Comparison of ENCODE assay signal across 15 cellular contexts in the genomic region with DNA sequence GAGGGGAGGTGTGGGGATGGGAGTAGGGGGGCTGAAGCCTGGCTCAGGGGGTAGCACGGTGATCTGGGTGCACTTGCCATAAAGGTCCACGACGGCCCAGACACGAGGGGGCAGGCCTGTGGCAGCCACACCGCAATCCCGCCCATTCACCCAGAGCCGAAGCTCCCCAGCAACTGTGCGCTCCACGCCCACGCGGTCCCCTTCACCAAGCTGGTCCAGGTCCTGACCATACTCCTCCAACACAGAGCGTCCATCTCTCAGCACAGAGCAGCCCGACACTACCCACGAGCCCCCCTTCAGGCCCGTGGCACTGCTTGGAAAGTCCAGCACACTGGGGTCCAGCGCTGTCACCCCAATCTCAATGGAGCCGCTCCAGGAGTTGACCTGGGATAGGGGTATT. TPM values are rescaled to one million over a fixed set of nuclear protein-coding genes. Genes with fewer than 3 reads are reported as not detected.
DNase-seq lines count a peak whose midpoint lies in the region; ATAC-seq and TF ChIP-seq lines count a peak whose summit lies in the region.
"Had no signal": no experiment of that assay in that cellular context is flagged by ENCODE, and none has a peak within 500 bp of the region (broad histone marks: within the 10 kb centered on the region; RNA-seq: fewer than 3 reads in every experiment).

No MANE protein-coding gene starts in this region.

- H3K36me3 ChIP-seq in BLaER1 treated with 17β-estradiol and CSF1 and Interleukin-3, amounts not matched to agents 10 nM and 100 nM, result peaks cover 32 to 51% (median 43%) of the 10 kb centered on the region in 11 experiments
- H3K36me3 ChIP-seq in HCT116 (ENCODE audit: control insufficient read depth in 1 of 2, insufficient read depth in 2 of 2, low read length in 2 of 2), result peaks cover 13 to 27% of the 10 kb centered on the region in 2 experiments; a peak in 3 of 4 replicates

- CTCF ChIA-PET in HCT116 (lab: Charles Lee), result no interaction called here
- CTCF ChIA-PET in activated CD8-positive, alpha-beta T cell treated with anti-CD3 and anti-CD28 coated beads, Interleukin-2, amount 10 ng/mL, durations not matched to agents 7 days and 5 days (lab: Charles Lee), result interaction anchor here (0.9 kb wide), 1 partner anchor 233 kb away, joined by 6 read pairs; no protein-coding TSS in a partner anchor

- no peak for TF ChIP-seq POLR2A in HCT116 (IDR thresholded peaks at IDR 0.05; ENCODE audit: borderline replicate concordance, extremely low read depth, insufficient read depth, insufficient read length)

- H2AFZ ChIP-seq in HCT116 (ENCODE audit: low read depth, low read length, poor library complexity, severe bottlenecking), result no peak overlapping the region

- no peak for DNase-seq in HCT116 (ENCODE audit: low read depth, low spot score)
- no peak for DNase-seq in activated CD8-positive, alpha-beta T cell treated with anti-CD3 and anti-CD28 coated beads, Interleukin-2, amount 10 ng/mL, durations not matched to agents 7 days and 5 days
- no peak for DNase-seq in natural killer cell treated with Interleukin-12 subunit alpha and Interleukin-12 subunit beta and Interleukin-15 and Interleukin-18, amount 100 ng/mL, for 72 hours (ENCODE audit: low spot score)
- no peak for DNase-seq in activated gamma-delta T cell (lab: John Stamatoyannopoulos, UW)
- DNase-seq in EL, result no peak
- DNase-seq in cerebellum (ENCODE audit: low spot score), result no peak
- DNase-seq: BE2C, DMS79, midbrain, NCI-H2107, Right ventricle myocardium superior had no signal

- H3K4me2 ChIP-seq in BLaER1 treated with 17β-estradiol and CSF1 and Interleukin-3, amounts not matched to agents 10 nM and 100 nM, result peak overlapping the region; percentile 80 to 97 (median 88)
- peak overlapping the region; percentile 77 for H3K4me2 ChIP-seq in HCT116 (ENCODE audit: low read length)

- H3K4me3 ChIP-seq in BLaER1 treated with 17β-estradiol and CSF1 and Interleukin-3, amounts not matched to agents 10 nM and 100 nM, result peak overlapping the region in 1 of 10 experiments; percentile 86; a peak in 3 of 20 replicates
- no peak overlapping the region for H3K4me3 ChIP-seq in HCT116 (replicated peaks in 1 of 2; ENCODE audit: low read depth in 1 of 2, low read length in 2 of 2)
- H3K4me3 ChIP-seq: thoracic aorta had no signal

- H3K9ac ChIP-seq in BLaER1 treated with 17β-estradiol and CSF1 and Interleukin-3, amounts not matched to agents 10 nM and 100 nM, result peak overlapping the region in 9 of 11 experiments; percentile 81 to 91 (median 89); a peak in 16 of 22 replicates
- H3K9ac ChIP-seq in HCT116 (ENCODE audit: low read length), result peak overlapping the region; percentile 93; the same call in 1 of the 2 replicates

- H3K27ac ChIP-seq in BLaER1 treated with 17β-estradiol and CSF1 and Interleukin-3, amounts not matched to agents 10 nM and 100 nM, result peak overlapping the region in 2 of 11 experiments; percentile 10 to 90; a peak in 1 of 22 replicates
- no peak overlapping the region for H3K27ac ChIP-seq in HCT116 (ENCODE audit: low read depth, low read length)

- ATAC-seq in HCT116, result no peak
- ATAC-seq in activated CD8-positive, alpha-beta T cell treated with anti-CD3 and anti-CD28 coated beads, Interleukin-2, amount 10 ng/mL, durations not matched to agents 7 days and 5 days, result no peak
- ATAC-seq in natural killer cell treated with Interleukin-12 subunit alpha and Interleukin-12 subunit beta and Interleukin-15 and Interleukin-18, amount 100 ng/mL, for 72 hours, result no peak
- no peak for ATAC-seq in GM21360 (IDR thresholded peaks at IDR 0.05; ENCODE audit: unreplicated experiment)

- TF ChIP-seq CTCF in HCT116 (IDR thresholded peaks at IDR 0.05 in 2 of 3, conservative IDR thresholded peaks at IDR 0.05 in 1 of 3; ENCODE audit: borderline replicate concordance in 1 of 3, insufficient read depth in 1 of 3, low read depth in 2 of 3, low read length in 2 of 3), result no peak

- H4K20me1 ChIP-seq in BLaER1 treated with 17β-estradiol and CSF1 and Interleukin-3, amounts not matched to agents 10 nM and 100 nM, result peaks cover 0 to 19% (median 4%) of the 10 kb centered on the region in 11 experiments; a peak in 3 of 22 replicates
- no peaks in the 10 kb centered on the region for H4K20me1 ChIP-seq in HCT116 (ENCODE audit: insufficient read depth)

- POLR2A ChIA-PET in HCT116 (lab: Charles Lee), result no interaction called here
- POLR2A ChIA-PET in activated CD8-positive, alpha-beta T cell treated with anti-CD3 and anti-CD28 coated beads, Interleukin-2, amount 10 ng/mL, durations not matched to agents 7 days and 5 days (lab: Charles Lee), result interaction anchor here (0.7 to 2.0 kb wide), 5 partner anchors 9 to 555 kb away, joined by 3 to 9 read pairs (median 3); partner anchors contain the start of genes ACAP1 and GPS2

- BruUV-seq in HCT116 (replicated peaks; lab: Mats Ljungman, UMichigan), result no TSS peak

- peak overlapping the region; percentile 71 for H3K27ac Mint-ChIP-seq in activated CD8-positive, alpha-beta T cell treated with anti-CD3 and anti-CD28 coated beads, Interleukin-2, amount 10 ng/mL, durations not matched to agents 7 days and 5 days
- peak overlapping the region; percentile 95 to 98 for H3K27ac Mint-ChIP-seq in natural killer cell treated with Interleukin-12 subunit alpha and Interleukin-12 subunit beta and Interleukin-15 and Interleukin-18, amount 100 ng/mL, for 72 hours

- H3K27me3 Mint-ChIP-seq in activated CD8-positive, alpha-beta T cell treated with anti-CD3 and anti-CD28 coated beads, Interleukin-2, amount 10 ng/mL, durations not matched to agents 7 days and 5 days (ENCODE audit: low read depth), result no peaks in the 10 kb centered on the region
- H3K27me3 Mint-ChIP-seq in natural killer cell treated with Interleukin-12 subunit alpha and Interleukin-12 subunit beta and Interleukin-15 and Interleukin-18, amount 100 ng/mL, for 72 hours, result no peaks in the 10 kb centered on the region

- no peaks in the 10 kb centered on the region for H3K9me3 ChIP-seq in BLaER1 treated with 17β-estradiol and CSF1 and Interleukin-3, amounts not matched to agents 10 nM and 100 nM (replicated peaks in 1 of 11)
- no peaks in the 10 kb centered on the region for H3K9me3 ChIP-seq in HCT116 (ENCODE audit: control insufficient read depth in 1 of 2, insufficient read depth in 1 of 2, low read depth in 1 of 2, low read length in 2 of 2)
- H3K9me3 ChIP-seq: BE2C, thoracic aorta had no signal

- H3K4me1 ChIP-seq in BLaER1 treated with 17β-estradiol and CSF1 and Interleukin-3, amounts not matched to agents 10 nM and 100 nM, result peaks cover 35 to 43% (median 37%) of the 10 kb centered on the region in 10 experiments
- H3K4me1 ChIP-seq in HCT116 (ENCODE audit: control insufficient read depth in 1 of 2, insufficient read depth in 2 of 2, low read length in 2 of 2), result peaks cover 3 to 29% of the 10 kb centered on the region in 2 experiments; a peak in 3 of 4 replicates
- H3K4me1 ChIP-seq: BE2C had no signal

- H3K79me2 ChIP-seq in HCT116 (ENCODE audit: insufficient read depth, low read length), result peaks cover 20% of the 10 kb centered on the region; the same call in 1 of the 2 replicates

- H3K36me3 Mint-ChIP-seq in activated CD8-positive, alpha-beta T cell treated with anti-CD3 and anti-CD28 coated beads, Interleukin-2, amount 10 ng/mL, durations not matched to agents 7 days and 5 days (ENCODE audit: low read depth), result peaks cover 28% of the 10 kb centered on the region
- H3K36me3 Mint-ChIP-seq in natural killer cell treated with Interleukin-12 subunit alpha and Interleukin-12 subunit beta and Interleukin-15 and Interleukin-18, amount 100 ng/mL, for 72 hours, result no peaks in the 10 kb centered on the region

- TF ChIP-seq RAD21 in HCT116 (IDR thresholded peaks at IDR 0.05; ENCODE audit: low read depth), result no peak

- H3K4me1 Mint-ChIP-seq in activated CD8-positive, alpha-beta T cell treated with anti-CD3 and anti-CD28 coated beads, Interleukin-2, amount 10 ng/mL, durations not matched to agents 7 days and 5 days (ENCODE audit: low read depth), result peaks cover 51% of the 10 kb centered on the region
- peaks cover 24 to 26% of the 10 kb centered on the region in 2 donors for H3K4me1 Mint-ChIP-seq in natural killer cell treated with Interleukin-12 subunit alpha and Interleukin-12 subunit beta and Interleukin-15 and Interleukin-18, amount 100 ng/mL, for 72 hours (ENCODE audit: low read depth in 2 of 2)

- RAD21 ChIA-PET in HCT116 (lab: Charles Lee; ENCODE audit: low non-redundant PET in 1 of 2, low total read pairs in 2 of 2, uncharacterized antibody in 2 of 2, unreplicated experiment in 2 of 2), result no interaction called here

- H3K4me3 Mint-ChIP-seq in activated CD8-positive, alpha-beta T cell treated with anti-CD3 and anti-CD28 coated beads, Interleukin-2, amount 10 ng/mL, durations not matched to agents 7 days and 5 days, result peak overlapping the region; percentile 36
- H3K4me3 Mint-ChIP-seq in natural killer cell treated with Interleukin-12 subunit alpha and Interleukin-12 subunit beta and Interleukin-15 and Interleukin-18, amount 100 ng/mL, for 72 hours, result peak overlapping the region; percentile 96

- no peaks in the 10 kb centered on the region for H3K27me3 ChIP-seq in BLaER1 treated with 17β-estradiol and CSF1 and Interleukin-3, amounts not matched to agents 10 nM and 100 nM
- H3K27me3 ChIP-seq in HCT116 (ENCODE audit: insufficient read depth, low read length), result no peaks in the 10 kb centered on the region
- H3K27me3 ChIP-seq: BE2C had no signal

- intact Hi-C loops in HCT116 (cut with micrococcal nuclease), result no loop called here

- no peaks in the 10 kb centered on the region for H3K9me3 Mint-ChIP-seq in activated CD8-positive, alpha-beta T cell treated with anti-CD3 and anti-CD28 coated beads, Interleukin-2, amount 10 ng/mL, durations not matched to agents 7 days and 5 days (ENCODE audit: insufficient read depth)
- no peaks in the 10 kb centered on the region for H3K9me3 Mint-ChIP-seq in natural killer cell treated with Interleukin-12 subunit alpha and Interleukin-12 subunit beta and Interleukin-15 and Interleukin-18, amount 100 ng/mL, for 72 hours

- no peaks in the 10 kb centered on the region for H3K9me2 ChIP-seq in HCT116 (ENCODE audit: insufficient read depth)

RNA-seq across cellular contexts. Expression of gene NEURL4, which starts 1.6 kb away (rescaled TPM):
- 56.9 TPM for total RNA-seq in HCT116 (2021; ENCODE audit: unreplicated experiment)
- polyA plus RNA-seq in HCT116 (2012), result 33.9 and 34.0 TPM in 2 replicates
- 10 to 100 TPM; 45.6 to 47.0 TPM for total RNA-seq in activated CD8-positive, alpha-beta T cell treated with anti-CD3 and anti-CD28 coated beads, Interleukin-2, amount 10 ng/mL, durations not matched to agents 7 days and 5 days
- total RNA-seq in natural killer cell treated with Interleukin-12 subunit alpha and Interleukin-12 subunit beta and Interleukin-15 and Interleukin-18, amount 100 ng/mL, for 72 hours, result 10 to 100 TPM; 37.6 to 76.7 TPM
- total RNA-seq in cerebellum, result 35.4 TPM

RNA-seq across cellular contexts. Expression of gene ACAP1, which starts 8.8 kb away (rescaled TPM):
- total RNA-seq in HCT116 (2021; ENCODE audit: unreplicated experiment), result 8.8 TPM
- 22.2 and 28.1 TPM in 2 replicates for polyA plus RNA-seq in HCT116 (2012)
- 100 to 1,000 TPM; 573 to 605 TPM for total RNA-seq in activated CD8-positive, alpha-beta T cell treated with anti-CD3 and anti-CD28 coated beads, Interleukin-2, amount 10 ng/mL, durations not matched to agents 7 days and 5 days
- 100 to 1,000 TPM; 240 to 419 TPM for total RNA-seq in natural killer cell treated with Interleukin-12 subunit alpha and Interleukin-12 subunit beta and Interleukin-15 and Interleukin-18, amount 100 ng/mL, for 72 hours
- total RNA-seq in cerebellum, result 0.45 TPM
- total RNA-seq: M059J had no signal

RNA-seq across cellular contexts. Expression of gene GPS2, which starts 12.3 kb away (rescaled TPM):
- total RNA-seq in HCT116 (2021; ENCODE audit: unreplicated experiment) (61.3 TPM), cerebellum (29.2 TPM)
- polyA plus RNA-seq in HCT116 (2012), result 83.5 and 89.3 TPM in 2 replicates
- 10 to 100 TPM; 86.3 to 88.0 TPM for total RNA-seq in activated CD8-positive, alpha-beta T cell treated with anti-CD3 and anti-CD28 coated beads, Interleukin-2, amount 10 ng/mL, durations not matched to agents 7 days and 5 days
- 10 to 100 TPM; 58.1 to 87.0 TPM for total RNA-seq in natural killer cell treated with Interleukin-12 subunit alpha and Interleukin-12 subunit beta and Interleukin-15 and Interleukin-18, amount 100 ng/mL, for 72 hours

RNA-seq across cellular contexts. Expression of gene EIF5A, which starts 20.1 kb away (rescaled TPM):
- total RNA-seq in HCT116 (2021; ENCODE audit: unreplicated experiment), result 1,139 TPM
- 996 and 1,140 TPM in 2 replicates for polyA plus RNA-seq in HCT116 (2012)
- 100 to 1,000 TPM; 685 to 690 TPM for total RNA-seq in activated CD8-positive, alpha-beta T cell treated with anti-CD3 and anti-CD28 coated beads, Interleukin-2, amount 10 ng/mL, durations not matched to agents 7 days and 5 days
- 1,000 to 10,000 TPM in 1 of 2 donors, 100 to 1,000 TPM in 1; 953 to 1,345 TPM for total RNA-seq in natural killer cell treated with Interleukin-12 subunit alpha and Interleukin-12 subunit beta and Interleukin-15 and Interleukin-18, amount 100 ng/mL, for 72 hours
- 81.6 TPM for total RNA-seq in cerebellum

RNA-seq across cellular contexts. Expression of gene KCTD11, which starts 24.5 kb away (rescaled TPM):
- 5.4 TPM for total RNA-seq in HCT116 (2021; ENCODE audit: unreplicated experiment)
- 8.4 and 10.3 TPM in 2 replicates for polyA plus RNA-seq in HCT116 (2012)
- total RNA-seq in activated CD8-positive, alpha-beta T cell treated with anti-CD3 and anti-CD28 coated beads, Interleukin-2, amount 10 ng/mL, durations not matched to agents 7 days and 5 days, result 10 to 100 TPM; 11.4 to 11.8 TPM
- 10 to 100 TPM in 1 of 2 donors, 1 to 10 TPM in 1; 6.7 to 13.0 TPM for total RNA-seq in natural killer cell treated with Interleukin-12 subunit alpha and Interleukin-12 subunit beta and Interleukin-15 and Interleukin-18, amount 100 ng/mL, for 72 hours
- total RNA-seq in cerebellum, result 2.3 TPM

Comparison
In these comparisons a context has a peak if more than half of its experiments do, and no peak if none do; other contexts are left out.
1. RNA of gene ACAP1, which starts 8.8 kb away (total RNA-seq): 573 to 605 TPM in activated CD8-positive, alpha-beta T cell treated with anti-CD3 and anti-CD28 coated beads, Interleukin-2, amount 10 ng/mL, durations not matched to agents 7 days and 5 days and 240 to 419 TPM in natural killer cell treated with Interleukin-12 subunit alpha and Interleukin-12 subunit beta and Interleukin-15 and Interleukin-18, amount 100 ng/mL, for 72 hours; 8.8 TPM in HCT116 (single experiment) and 0.45 TPM in cerebellum (single experiment); every median in the first group is over 10 times any median in the second.